16 cellular contexts compared by ENCODE assay signal in genomic region chr16:13950821-13951547, GRCh38.
"Had no signal": no experiment of that assay in that cellular context is flagged by ENCODE, and none has a peak within 500 bp of the region (broad histone marks: within the 10 kb centered on the region; RNA-seq: fewer than 3 reads in every experiment).

No MANE protein-coding gene starts in this region.

- FAIRE-seq: astrocyte had no signal

- H3K9me3 ChIP-seq: left lung, tibial artery had no signal

- H3K27ac ChIP-seq: left lung, tibial artery had no signal

- H3K4me1 ChIP-seq: left lung had no signal

- H3K27me3 ChIP-seq: left lung, tibial artery had no signal

- DNase-seq: activated B cell treated with CpG ODN at 0.5 μM for 24 hours; activated CD4-positive, alpha-beta T cell treated with anti-CD3 and anti-CD28 coated beads for 36 hours; activated CD4-positive, alpha-beta T cell treated with anti-CD3 and anti-CD28 coated beads, Interleukin-2, amount 50 U/mL, for 4 hours; activated CD8-positive, alpha-beta memory T cell treated with anti-CD3 and anti-CD28 coated beads for 24 hours; activated CD8-positive, alpha-beta memory T cell treated with anti-CD3 and anti-CD28 coated beads, Interleukin-2, amount 50 U/mL, for 4 hours; activated naive CD4-positive, alpha-beta T cell; activated T-cell treated with anti-CD3 and anti-CD28 coated beads, Interleukin-2, amount 50 U/mL, for 24 hours; central memory CD4-positive, alpha-beta T cell; effector CD8-positive, alpha-beta T cell; foreskin melanocyte; kidney glomerular epithelial cell; left lung; naive thymus-derived CD8-positive, alpha-beta T cell; stimulated activated CD4-positive, alpha-beta T cell treated with anti-CD3 and anti-CD28 coated beads, Interleukin-4, amount 100 ng/mL, for 4 hours; tibial artery had no signal

- ATAC-seq: activated CD4-positive, alpha-beta T cell treated with anti-CD3 and anti-CD28 coated beads for 36 hours; left lung; naive thymus-derived CD8-positive, alpha-beta T cell had no signal

- H3K4me3 ChIP-seq: left lung, tibial artery had no signal
